ENCODE assay signal across 28 cellular contexts in the genomic region with DNA sequence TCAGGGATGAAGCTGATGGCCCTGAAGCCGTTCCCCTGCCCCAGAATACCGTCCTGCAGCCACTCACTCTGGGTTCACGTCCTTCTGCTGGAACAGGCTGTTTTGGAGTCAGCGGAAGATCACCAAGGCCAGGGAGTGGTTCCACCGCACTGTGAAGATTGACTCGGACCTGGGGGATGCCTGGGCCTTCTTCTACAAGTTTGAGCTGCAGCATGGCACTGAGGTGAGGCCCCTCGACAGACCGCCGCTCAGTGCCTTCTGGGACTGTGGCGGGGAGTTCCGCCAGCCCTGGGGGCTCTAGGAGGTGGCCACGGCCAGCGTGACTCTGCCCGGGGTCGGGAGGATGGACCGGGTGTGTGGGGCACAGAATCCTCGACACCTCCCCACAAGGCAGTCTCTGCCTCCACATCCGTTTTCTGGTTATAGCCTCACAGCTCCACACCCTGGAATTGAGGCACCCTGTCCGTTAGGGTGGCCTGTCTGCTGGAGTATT. TPM values are rescaled to one million over a fixed set of nuclear protein-coding genes. Genes with fewer than 3 reads are reported as not detected.
"Had no signal": no experiment of that assay in that cellular context is flagged by ENCODE, and none has a peak within 500 bp of the region (broad histone marks: within the 10 kb centered on the region; RNA-seq: fewer than 3 reads in every experiment).

No MANE protein-coding gene starts in this region.

- H3K9me3 Mint-ChIP-seq: immature natural killer cell; natural killer cell treated with Interleukin-12 subunit alpha and Interleukin-12 subunit beta and Interleukin-15 and Interleukin-18, amount 100 ng/mL, for 72 hours; neural crest cell; stimulated activated memory B cell treated with anti-CD40 and anti-IgM and Interleukin-4, amounts not matched to agents 10 μg/mL and 1 μg/mL and 100 μg/mL, for 72 hours; stimulated activated naive CD8-positive, alpha-beta T cell treated with anti-CD3 and anti-CD28 coated beads, Interleukin-15, Interleukin-2, amounts not matched to agents 100 ng/mL and 50 ng/mL, for 24 hours had no signal

- H3K4me3 Mint-ChIP-seq: immature natural killer cell; natural killer cell treated with Interleukin-12 subunit alpha and Interleukin-12 subunit beta and Interleukin-15 and Interleukin-18, amount 100 ng/mL, for 72 hours; neural crest cell; stimulated activated memory B cell treated with anti-CD40 and anti-IgM and Interleukin-4, amounts not matched to agents 10 μg/mL and 1 μg/mL and 100 μg/mL, for 72 hours; stimulated activated naive CD8-positive, alpha-beta T cell treated with anti-CD3 and anti-CD28 coated beads, Interleukin-15, Interleukin-2, amounts not matched to agents 100 ng/mL and 50 ng/mL, for 24 hours had no signal

- H3K4me1 ChIP-seq: lower lobe of right lung, pancreas, tibial nerve, upper lobe of left lung had no signal

- H3K27ac Mint-ChIP-seq: immature natural killer cell; natural killer cell treated with Interleukin-12 subunit alpha and Interleukin-12 subunit beta and Interleukin-15 and Interleukin-18, amount 100 ng/mL, for 72 hours; stimulated activated memory B cell treated with anti-CD40 and anti-IgM and Interleukin-4, amounts not matched to agents 10 μg/mL and 1 μg/mL and 100 μg/mL, for 72 hours; stimulated activated naive CD8-positive, alpha-beta T cell treated with anti-CD3 and anti-CD28 coated beads, Interleukin-15, Interleukin-2, amounts not matched to agents 100 ng/mL and 50 ng/mL, for 24 hours had no signal

- DNase-seq: dermis blood vessel endothelial cell; effector memory CD4-positive, alpha-beta T cell; erythroblast; esophagus squamous epithelium; foreskin melanocyte; glutamatergic neuron; hypothalamus; immature natural killer cell; islet precursor cell; kidney glomerular epithelial cell; left colon; left ventricle myocardium superior; lower lobe of right lung; pancreas; spleen; stimulated activated CD4-positive, alpha-beta T cell treated with anti-CD3 and anti-CD28 coated beads, Interleukin-4, amount 100 ng/mL, for 4 hours had no signal

- FAIRE-seq: pancreas, urothelium cell line had no signal

- H3K4me3 ChIP-seq: coronary artery, esophagus squamous epithelium, lower lobe of right lung, pancreas, skin epidermis, spleen, thoracic aorta, tibial nerve, upper lobe of left lung had no signal

- H3K36me3 Mint-ChIP-seq: natural killer cell treated with Interleukin-12 subunit alpha and Interleukin-12 subunit beta and Interleukin-15 and Interleukin-18, amount 100 ng/mL, for 72 hours had no signal

- H3K27me3 Mint-ChIP-seq: natural killer cell treated with Interleukin-12 subunit alpha and Interleukin-12 subunit beta and Interleukin-15 and Interleukin-18, amount 100 ng/mL, for 72 hours; stimulated activated memory B cell treated with anti-CD40 and anti-IgM and Interleukin-4, amounts not matched to agents 10 μg/mL and 1 μg/mL and 100 μg/mL, for 72 hours; stimulated activated naive CD8-positive, alpha-beta T cell treated with anti-CD3 and anti-CD28 coated beads, Interleukin-15, Interleukin-2, amounts not matched to agents 100 ng/mL and 50 ng/mL, for 24 hours had no signal

- H3K9me3 ChIP-seq: esophagus squamous epithelium, lower lobe of right lung, neutrophil, pancreas, spleen, thoracic aorta, tibial nerve, upper lobe of left lung had no signal

- H3K4me1 Mint-ChIP-seq: immature natural killer cell, neural crest cell had no signal

- ATAC-seq: left colon; left ventricle myocardium superior; lower lobe of right lung; natural killer cell treated with Interleukin-12 subunit alpha and Interleukin-12 subunit beta and Interleukin-15 and Interleukin-18, amount 100 ng/mL, for 72 hours; pancreas; stimulated activated memory B cell treated with anti-CD40 and anti-IgM and Interleukin-4, amounts not matched to agents 10 μg/mL and 1 μg/mL and 100 μg/mL, for 72 hours had no signal

- H3K27me3 ChIP-seq: pancreas, upper lobe of left lung had no signal

- H3K27ac ChIP-seq: coronary artery, esophagus squamous epithelium, lower lobe of right lung, neutrophil, pancreas, skin epidermis, spleen, thoracic aorta, tibial nerve, upper lobe of left lung had no signal

RNA-seq across cellular contexts. Expression of a gene that starts 4.1 kb away (rescaled TPM):
- polyA plus RNA-seq: immature natural killer cell had no signal

RNA-seq across cellular contexts. Expression of a gene that starts 17.6 kb away (rescaled TPM):
- total RNA-seq: mononuclear cell; natural killer cell treated with Interleukin-12 subunit alpha and Interleukin-12 subunit beta and Interleukin-15 and Interleukin-18, amount 100 ng/mL, for 72 hours; neural crest cell had no signal
- polyA plus RNA-seq: immature natural killer cell had no signal
